15 cellular contexts compared by ENCODE assay signal in the genomic region with DNA sequence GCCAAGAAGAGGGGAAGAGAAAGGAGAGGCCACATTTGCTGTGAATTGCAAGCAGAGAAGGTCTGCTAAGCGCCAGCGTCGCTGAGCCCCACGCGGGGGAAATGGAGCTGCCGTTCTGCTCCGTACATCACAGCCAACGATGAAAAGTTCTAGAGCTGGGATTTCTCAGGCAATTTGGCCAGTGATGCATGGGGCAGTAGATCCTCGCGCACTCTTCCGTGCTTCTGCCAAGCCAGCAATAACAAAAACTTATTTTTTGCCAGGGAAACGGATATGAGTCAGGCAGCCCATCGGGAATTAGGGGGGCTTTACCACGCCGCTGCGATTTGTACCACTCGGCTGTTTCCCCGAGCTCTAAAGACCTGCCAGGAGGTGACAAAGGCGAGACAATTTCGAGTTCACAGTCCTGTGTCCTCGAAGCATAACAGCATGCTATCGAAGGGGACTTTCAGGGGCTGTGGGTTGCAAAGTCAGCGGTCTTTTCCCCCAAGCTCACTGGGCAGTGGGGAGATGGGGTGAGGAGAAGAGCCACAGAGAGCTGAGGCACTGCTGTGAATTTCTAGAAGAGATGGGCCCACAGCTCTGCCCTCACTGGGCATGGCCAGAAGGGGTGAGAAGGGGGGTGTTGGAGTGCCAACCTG. TPM values are rescaled to one million over a fixed set of nuclear protein-coding genes. Genes with fewer than 3 reads are reported as not detected.
DNase-seq lines count a peak whose midpoint lies in the region; ATAC-seq and TF ChIP-seq lines count a peak whose summit lies in the region.
"Had no signal": no experiment of that assay in that cellular context is flagged by ENCODE, and none has a peak within 500 bp of the region (broad histone marks: within the 10 kb centered on the region; RNA-seq: fewer than 3 reads in every experiment).

No MANE protein-coding gene starts in this region.

- no peak for TF ChIP-seq POLR2A in prostate gland (IDR thresholded peaks at IDR 0.05)

- peaks cover 0 to 33% (median 8%) of the 10 kb centered on the region in 7 donors for H3K27me3 ChIP-seq in heart right ventricle
- H3K27me3 ChIP-seq in prostate gland (replicated peaks; ENCODE audit: insufficient read depth) = no peaks in the 10 kb centered on the region

- H3K4me1 ChIP-seq in heart right ventricle (peaks cover 0 to 21% (median 8%) of the 10 kb centered on the region in 9 donors), prostate gland (replicated peaks) (no peaks in the 10 kb centered on the region)

- no peaks in the 10 kb centered on the region for H3K36me3 Mint-ChIP-seq in activated CD4-positive, alpha-beta memory T cell treated with anti-CD3 and anti-CD28 coated beads for 36 hours

- H3K9me3 ChIP-seq in heart right ventricle (no peaks in the 10 kb centered on the region), prostate gland (no peaks in the 10 kb centered on the region)

- H3K27ac ChIP-seq in heart right ventricle (no peak overlapping the region), prostate gland (peak overlapping the region; percentile 6 to 42)

- H3K4me3 Mint-ChIP-seq in activated CD4-positive, alpha-beta memory T cell treated with anti-CD3 and anti-CD28 coated beads for 36 hours = no peak overlapping the region
- H3K4me3 Mint-ChIP-seq: CD4-positive, alpha-beta T cell; GM23338 had no signal

- no peaks in the 10 kb centered on the region for H3K4me1 Mint-ChIP-seq in activated CD4-positive, alpha-beta memory T cell treated with anti-CD3 and anti-CD28 coated beads for 36 hours (ENCODE audit: low read depth)

- peaks cover 2% of the 10 kb centered on the region for H3K27me3 Mint-ChIP-seq in activated CD4-positive, alpha-beta memory T cell treated with anti-CD3 and anti-CD28 coated beads for 36 hours

- no peak overlapping the region for H3K27ac Mint-ChIP-seq in activated CD4-positive, alpha-beta memory T cell treated with anti-CD3 and anti-CD28 coated beads for 36 hours
- H3K27ac Mint-ChIP-seq: CD4-positive, alpha-beta T cell; GM23338 had no signal

- POLR2A ChIA-PET in activated CD4-positive, alpha-beta memory T cell treated with anti-CD3 and anti-CD28 coated beads for 36 hours (lab: Charles Lee) = no interaction called here

- CTCF ChIA-PET in activated CD4-positive, alpha-beta memory T cell treated with anti-CD3 and anti-CD28 coated beads for 36 hours (lab: Charles Lee) = interaction anchor here (1.1 kb wide), 1 partner anchor 12 kb away, joined by 3 read pairs; no protein-coding TSS in a partner anchor

- no peak for TF ChIP-seq CTCF in heart right ventricle (IDR thresholded peaks at IDR 0.05)
- TF ChIP-seq CTCF in prostate gland (IDR thresholded peaks at IDR 0.05) = no peak

- H3K4me3 ChIP-seq in heart right ventricle (no peak overlapping the region), prostate gland (no peak overlapping the region)
- H3K4me3 ChIP-seq: GM23338, smooth muscle cell had no signal

- peak; percentile 63 for DNase-seq in ELR (ENCODE audit: low read depth)
- peak; percentile 73 for DNase-seq in astrocyte of the hippocampus (ENCODE audit: low read depth, low spot score)
- DNase-seq in heart right ventricle = peak in 1 of 2 donors; percentile 24
- DNase-seq in prostate gland (ENCODE audit: low spot score) = no peak
- no peak for DNase-seq in SHP77 (lab: John Stamatoyannopoulos, UW)
- no peak for DNase-seq in activated CD4-positive, alpha-beta memory T cell treated with anti-CD3 and anti-CD28 coated beads for 36 hours
- DNase-seq in activated T-cell treated with anti-CD3 and anti-CD28 coated beads for 4 hours = no peak
- DNase-seq: activated CD4-positive, CD25-positive, alpha-beta regulatory T cell; mesendoderm; NCI-H1417; NCI-H524 treated with DMSO at 0.1 percent for 48 hours had no signal

- peak in 6 of 8 donors; percentile 11 to 50 (median 22) for ATAC-seq in heart right ventricle
- ATAC-seq in HG03469 (IDR thresholded peaks at IDR 0.05; ENCODE audit: unreplicated experiment) = no peak
- ATAC-seq: GM23338 had no signal

- H3K9me3 Mint-ChIP-seq in activated CD4-positive, alpha-beta memory T cell treated with anti-CD3 and anti-CD28 coated beads for 36 hours = no peaks in the 10 kb centered on the region
- H3K9me3 Mint-ChIP-seq: CD4-positive, alpha-beta T cell; GM23338 had no signal

- H3K36me3 ChIP-seq in heart right ventricle (no peaks in the 10 kb centered on the region), prostate gland (no peaks in the 10 kb centered on the region)

- intact Hi-C loops in heart right ventricle (cut with DNase I) (loop anchor here in 1 of 10 donors (10.0 kb wide), 1 partner anchor 318 kb away; no protein-coding TSS in a partner anchor), prostate gland (cut with DNase I) (no loop called here)
- intact Hi-C loops in activated CD4-positive, alpha-beta memory T cell treated with anti-CD3 and anti-CD28 coated beads for 36 hours (cut with micrococcal nuclease) = no loop called here

- 39 to 47% methylated on average over 23 of the region's 23 CpGs for WGBS in heart right ventricle, 2 donors
- WGBS in prostate gland = 66% methylated on average over 23 of the region's 23 CpGs

RNA-seq across cellular contexts. Expression of gene SLF2, which starts 30.0 kb away (rescaled TPM):
- total RNA-seq in heart right ventricle (10 to 100 TPM; 15.8 to 23.6 (median 18.7) TPM), prostate gland (10 to 100 TPM; 25.3 to 77.8 TPM)
- polyA plus RNA-seq in heart right ventricle = 10 to 100 TPM in 1 of 2 donors, 1 to 10 TPM in 1; 4.8 to 17.3 TPM
- 10 to 100 TPM; 33.9 to 35.9 TPM for total RNA-seq in activated CD4-positive, alpha-beta memory T cell treated with anti-CD3 and anti-CD28 coated beads for 36 hours

Comparison
In these comparisons a context has a peak if more than half of its experiments do, and no peak if none do; other contexts are left out.
1. DNase-seq: peak in ELR (single experiment) and astrocyte of the hippocampus (single experiment); none in prostate gland (single experiment), SHP77 (0 of 2), activated CD4-positive, alpha-beta memory T cell treated with anti-CD3 and anti-CD28 coated beads for 36 hours (single experiment) and activated T-cell treated with anti-CD3 and anti-CD28 coated beads for 4 hours (single experiment).
2. H3K27ac ChIP-seq: peak in prostate gland (2 of 2); none in heart right ventricle (0 of 10).